In genomic region chr2:16096962-16097361, GRCh38 we compare ENCODE assay signal across 1 cellular context.
TF ChIP-seq lines count a peak whose summit lies in the region.

No MANE protein-coding gene starts in this region.

TF ChIP-seq in HepG2, 621 proteins besides CTCF, POLR2A, EP300 and RAD21 (continued from another document):
- TF ChIP-seq ZBED4 (CRISPR knock-in tag; IDR thresholded peaks at IDR 0.05; ENCODE audit: borderline replicate concordance) = no peak
- TF ChIP-seq ZSCAN29 (CRISPR knock-in tag; conservative IDR thresholded peaks at IDR 0.05) = no peak
- TF ChIP-seq LCORL (IDR thresholded peaks at IDR 0.05) = no peak
- TF ChIP-seq LCORL (CRISPR knock-in tag; IDR thresholded peaks at IDR 0.05) = peak; percentile 50; the same call in 1 of the 2 replicates
- no peak for TF ChIP-seq PLRG1 (conservative IDR thresholded peaks at IDR 0.05)
- 0 out of 2 replicates have a peak, but pooled peaks have one; percentile 10 for TF ChIP-seq FOXA3 (CRISPR knock-in tag; IDR thresholded peaks at IDR 0.05)
- TF ChIP-seq HMG20A (CRISPR knock-in tag; IDR thresholded peaks at IDR 0.05; ENCODE audit: borderline replicate concordance) = 0 out of 2 replicates have a peak, but pooled peaks have one; percentile 28
- TF ChIP-seq PRDM15 (CRISPR knock-in tag; IDR thresholded peaks at IDR 0.05) = no peak
- no peak for TF ChIP-seq MAFG (CRISPR knock-in tag; IDR thresholded peaks at IDR 0.05)
- TF ChIP-seq ZSCAN5A (CRISPR knock-in tag; IDR thresholded peaks at IDR 0.05; ENCODE audit: borderline replicate concordance) = 0 out of 2 replicates have a peak, but pooled peaks have one; percentile 38
- no peak for TF ChIP-seq ZNF101 (CRISPR knock-in tag; IDR thresholded peaks at IDR 0.05; ENCODE audit: borderline replicate concordance, low read depth)
- TF ChIP-seq CEBPG (CRISPR knock-in tag; IDR thresholded peaks at IDR 0.05) = peak; percentile 39
- TF ChIP-seq PHB2 (IDR thresholded peaks at IDR 0.05; ENCODE audit: partially characterized antibody) = no peak
- peak; percentile 39 for TF ChIP-seq ZEB1 (IDR thresholded peaks at IDR 0.05; ENCODE audit: insufficient replicate concordance, low read depth)
- 0 out of 2 replicates have a peak, but pooled peaks have one; percentile 17 for TF ChIP-seq ZSCAN25 (CRISPR knock-in tag; IDR thresholded peaks at IDR 0.05)
- TF ChIP-seq ZNF256 (CRISPR knock-in tag; conservative IDR thresholded peaks at IDR 0.05) = no peak
- TF ChIP-seq CREBL2 (CRISPR knock-in tag; IDR thresholded peaks at IDR 0.05; ENCODE audit: borderline replicate concordance) = no peak
- TF ChIP-seq GATAD2A (CRISPR knock-in tag; IDR thresholded peaks at IDR 0.05) = peak; percentile 34; the same call in 1 of the 2 replicates
- no peak for TF ChIP-seq ZNF777 (CRISPR knock-in tag; IDR thresholded peaks at IDR 0.05)
TF ChIP-seq in HepG2: peak in this region for 19.
